9 cellular contexts compared by ENCODE assay signal in the genomic region with DNA sequence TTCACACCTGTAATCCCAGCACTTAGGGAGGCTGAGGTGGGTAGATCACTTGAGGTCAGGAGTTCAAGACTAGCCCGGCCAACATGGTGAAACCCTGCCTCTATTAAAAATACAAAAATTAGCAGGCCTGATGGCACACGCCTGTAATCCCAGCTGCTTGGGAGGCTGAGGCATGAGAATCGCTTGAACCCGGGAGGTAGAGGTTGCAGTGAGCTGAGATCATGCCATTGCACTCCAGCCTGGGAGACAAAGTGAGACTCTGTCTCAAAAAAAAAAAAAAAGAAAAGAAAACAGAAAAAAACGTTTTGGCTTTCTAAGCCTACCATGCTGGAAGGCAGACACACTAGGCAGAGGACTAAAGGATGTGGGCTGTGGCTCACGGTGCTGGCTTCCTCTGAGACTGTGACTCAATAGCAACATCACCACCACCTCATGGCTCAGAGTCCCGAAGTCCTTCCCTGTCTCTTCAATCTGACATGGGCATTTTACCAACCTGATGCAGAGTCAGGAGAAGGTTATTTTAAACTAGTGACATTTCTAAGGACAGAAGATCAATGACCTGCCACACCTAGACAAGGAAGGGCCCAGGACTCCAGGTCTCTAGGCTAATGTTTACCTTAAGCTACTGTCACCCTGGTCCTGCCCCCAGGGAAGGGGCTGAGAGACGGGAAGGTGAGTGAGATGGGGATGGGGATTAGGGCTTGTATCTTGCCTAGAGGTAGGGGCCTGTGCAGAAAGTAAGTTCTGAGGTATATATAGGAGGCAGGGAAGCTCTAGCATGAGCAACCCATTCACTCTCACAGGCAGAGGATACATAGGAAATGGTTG. TPM values are rescaled to one million over a fixed set of nuclear protein-coding genes. Genes with fewer than 3 reads are reported as not detected.
DNase-seq lines count a peak whose midpoint lies in the region; ATAC-seq and TF ChIP-seq lines count a peak whose summit lies in the region.
"Had no signal": no experiment of that assay in that cellular context is flagged by ENCODE, and none has a peak within 500 bp of the region (broad histone marks: within the 10 kb centered on the region; RNA-seq: fewer than 3 reads in every experiment).

No MANE protein-coding gene starts in this region.

- TF ChIP-seq EP300 in stomach (IDR thresholded peaks at IDR 0.05) = no peak

- no peak overlapping the region for H3K27ac ChIP-seq in RWPE2 (ENCODE audit: poor library complexity, severe bottlenecking)
- H3K27ac ChIP-seq in lower lobe of right lung = peak overlapping the region; percentile 78
- H3K27ac ChIP-seq in stomach = peak overlapping the region; percentile 32 to 79 (median 74)

- H3K27ac Mint-ChIP-seq in activated naive CD8-positive, alpha-beta T cell = peak overlapping the region; percentile 89

- H3K27me3 ChIP-seq in RWPE2 (ENCODE audit: insufficient read depth, poor library complexity, severe bottlenecking) = no peaks in the 10 kb centered on the region
- no peaks in the 10 kb centered on the region for H3K27me3 ChIP-seq in lower lobe of right lung (ENCODE audit: low read depth)
- no peaks in the 10 kb centered on the region for H3K27me3 ChIP-seq in stomach

- H3K9me3 ChIP-seq in RWPE2 (ENCODE audit: severe bottlenecking) = no peaks in the 10 kb centered on the region
- no peaks in the 10 kb centered on the region for H3K9me3 ChIP-seq in lower lobe of right lung
- no peaks in the 10 kb centered on the region for H3K9me3 ChIP-seq in stomach

- intact Hi-C loops in lower lobe of right lung (cut with DNase I) = no loop called here
- intact Hi-C loops in stomach (cut with DNase I; ENCODE audit: low total_unique reads) = no loop called here

- peak; percentile 42 for ATAC-seq in HG02588 (IDR thresholded peaks at IDR 0.05; ENCODE audit: unreplicated experiment)
- ATAC-seq in RWPE2 (ENCODE audit: low read depth) = peak; percentile 72
- ATAC-seq in lower lobe of right lung = peak; percentile 66
- ATAC-seq: HCT116 had no signal

- H3K4me3 Mint-ChIP-seq in activated naive CD8-positive, alpha-beta T cell = peak overlapping the region; percentile 57

- H3K36me3 Mint-ChIP-seq in activated naive CD8-positive, alpha-beta T cell = no peaks in the 10 kb centered on the region

- no peak for TF ChIP-seq POLR2A in stomach (IDR thresholded peaks at IDR 0.05)

- H3K36me3 ChIP-seq in RWPE2 (ENCODE audit: low read depth) = no peaks in the 10 kb centered on the region
- peaks cover 15% of the 10 kb centered on the region for H3K36me3 ChIP-seq in lower lobe of right lung
- H3K36me3 ChIP-seq in stomach = no peaks in the 10 kb centered on the region

- no peak overlapping the region for H3K4me3 ChIP-seq in RWPE2 (ENCODE audit: severe bottlenecking)
- peak overlapping the region; percentile 23 for H3K4me3 ChIP-seq in lower lobe of right lung
- H3K4me3 ChIP-seq in stomach = no peak overlapping the region

- H3K9me3 Mint-ChIP-seq in activated naive CD8-positive, alpha-beta T cell (ENCODE audit: low read depth) = no peaks in the 10 kb centered on the region

- no peaks in the 10 kb centered on the region for H3K27me3 Mint-ChIP-seq in activated naive CD8-positive, alpha-beta T cell

- TF ChIP-seq CTCF in RWPE2 (IDR thresholded peaks at IDR 0.05; ENCODE audit: poor library complexity, severe bottlenecking) (no peak), lower lobe of right lung (IDR thresholded peaks at IDR 0.05) (no peak), stomach (IDR thresholded peaks at IDR 0.05) (no peak)

- DNase-seq in GDM1 (lab: John Stamatoyannopoulos, UW) (peak; percentile 79), RWPE2 (ENCODE audit: low spot score) (no peak), lower lobe of right lung (no peak), stomach (peak; percentile 54), amniotic stem cell (lab: John Stamatoyannopoulos, UW) (no peak), NCI-H748 treated with DMSO at 0.1 percent for 48 hours (lab: John Stamatoyannopoulos, UW) (no peak)

- H3K4me1 Mint-ChIP-seq in activated naive CD8-positive, alpha-beta T cell (ENCODE audit: low read depth) = peaks cover 54% of the 10 kb centered on the region

- WGBS in stomach, 5 donors = 56 to 69% (median 63%) methylated on average over 8 of the region's 8 CpGs

- H3K4me1 ChIP-seq in RWPE2 (ENCODE audit: insufficient read depth, poor library complexity, severe bottlenecking) (peaks cover 3% of the 10 kb centered on the region), lower lobe of right lung (peaks cover 34% of the 10 kb centered on the region), stomach (peaks cover 10 to 24% (median 15%) of the 10 kb centered on the region in 4 donors)

RNA-seq across cellular contexts. Expression of a gene that starts 3.7 kb away (rescaled TPM):
- total RNA-seq in lower lobe of right lung (48.8 TPM), stomach (10 to 100 TPM in 2 of 5 donors, 1 to 10 TPM in 1, not detected in 2; 7.3 to 15.2 (median 12.8) TPM)
- polyA plus RNA-seq in stomach = 1 to 10 TPM; 5.4 to 10.0 (median 7.3) TPM

RNA-seq across cellular contexts. Expression of a gene that starts 12.0 kb away (rescaled TPM):
- total RNA-seq in lower lobe of right lung = not detected
- under 1 TPM in 1 of 5 donors, not detected in 4; 0.87 TPM for total RNA-seq in stomach
- polyA plus RNA-seq in stomach = under 1 TPM in 2 of 3 donors, not detected in 1; 0.13 to 0.46 TPM

RNA-seq across cellular contexts. Expression of a gene that starts 19.5 kb away (rescaled TPM):
- total RNA-seq in lower lobe of right lung (10.0 TPM), stomach (10 to 100 TPM in 1 of 5 donors, 1 to 10 TPM in 1, under 1 TPM in 2, not detected in 1; under 0.01 to 12.1 (median 1.6) TPM)
- 1 to 10 TPM; 1.8 to 4.1 (median 2.7) TPM for polyA plus RNA-seq in stomach

RNA-seq across cellular contexts. Expression of a gene that starts 23.8 kb away (rescaled TPM):
- 120 TPM for total RNA-seq in lower lobe of right lung
- total RNA-seq in stomach = 10 to 100 TPM in 3 of 5 donors, 1 to 10 TPM in 2; 6.1 to 16.2 (median 11.1) TPM
- polyA plus RNA-seq in stomach = 10 to 100 TPM in 2 of 3 donors, 1 to 10 TPM in 1; 8.8 to 23.7 (median 22.3) TPM

RNA-seq across cellular contexts. Expression of a gene that starts 54.9 kb away (rescaled TPM):
- 3.5 TPM for total RNA-seq in lower lobe of right lung
- total RNA-seq in stomach = 1 to 10 TPM in 1 of 5 donors, under 1 TPM in 1, not detected in 3; 0.92 to 3.6 TPM
- polyA plus RNA-seq in stomach = 10 to 100 TPM in 1 of 3 donors, 1 to 10 TPM in 2; 5.4 to 10.1 (median 8.6) TPM

Comparison
In these comparisons a context has a peak if more than half of its experiments do, and no peak if none do; other contexts are left out.
1. DNase-seq: peak in GDM1 (single experiment) and stomach (single experiment); none in RWPE2 (single experiment), lower lobe of right lung (single experiment), amniotic stem cell (single experiment) and NCI-H748 treated with DMSO at 0.1 percent for 48 hours (single experiment).
2. Peak in every context shown above with its lines, with median percentiles within 50 percentile points of each other: ATAC-seq.